24 cellular contexts compared by ENCODE assay signal in the genomic region with DNA sequence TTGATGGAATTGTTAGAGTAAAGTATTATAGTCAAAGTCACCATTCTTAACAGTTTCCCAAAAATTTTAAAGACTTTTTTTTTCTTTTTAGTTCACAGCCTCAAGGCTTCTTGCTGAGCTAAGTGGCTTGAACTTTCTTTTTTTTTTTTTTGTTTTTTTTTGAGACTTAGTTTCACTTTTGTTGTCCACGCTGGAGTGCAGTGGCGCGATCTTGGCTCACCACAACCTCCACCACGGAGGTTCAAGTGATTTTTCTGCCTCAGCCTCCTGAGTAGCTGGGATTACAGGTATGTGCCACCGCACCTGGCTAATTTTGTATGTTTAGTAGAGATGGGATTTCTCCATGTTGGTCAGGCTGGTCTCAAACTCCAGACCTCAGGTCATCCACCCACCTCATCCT.
"Had no signal": no experiment of that assay in that cellular context is flagged by ENCODE, and none has a peak within 500 bp of the region (broad histone marks: within the 10 kb centered on the region; RNA-seq: fewer than 3 reads in every experiment).

No MANE protein-coding gene starts in this region.

- H3K9me3 Mint-ChIP-seq: endodermal cell; naive thymus-derived CD8-positive, alpha-beta T cell; stimulated activated effector memory CD8-positive, alpha-beta T cell treated with anti-CD3 and anti-CD28 coated beads, Interleukin-12 subunit alpha, Interleukin-12 subunit beta, amount 100 ng/mL, for 72 hours; stimulated activated naive CD8-positive, alpha-beta T cell treated with anti-CD3 and anti-CD28 coated beads, Interleukin-15, amount 100 ng/mL, for 72 hours had no signal

- H3K36me3 Mint-ChIP-seq: activated naive CD8-positive, alpha-beta T cell; mesothelial cell of epicardium; naive thymus-derived CD8-positive, alpha-beta T cell had no signal

- H3K27me3 ChIP-seq: right lobe of liver had no signal

- H3K4me1 Mint-ChIP-seq: endodermal cell, mesothelial cell of epicardium had no signal

- H3K27ac Mint-ChIP-seq: activated naive CD8-positive, alpha-beta T cell; endodermal cell; mesothelial cell of epicardium; stimulated activated effector memory CD8-positive, alpha-beta T cell treated with anti-CD3 and anti-CD28 coated beads, Interleukin-12 subunit alpha, Interleukin-12 subunit beta, amount 100 ng/mL, for 72 hours; stimulated activated naive CD8-positive, alpha-beta T cell treated with anti-CD3 and anti-CD28 coated beads, Interleukin-15, amount 100 ng/mL, for 72 hours had no signal

- ATAC-seq: gastrocnemius medialis; left ventricle myocardium superior; right lobe of liver; stimulated activated effector memory CD8-positive, alpha-beta T cell treated with anti-CD3 and anti-CD28 coated beads, Interleukin-12 subunit alpha, Interleukin-12 subunit beta, amount 100 ng/mL, for 72 hours; stimulated activated naive CD8-positive, alpha-beta T cell treated with anti-CD3 and anti-CD28 coated beads, Interleukin-15, amount 100 ng/mL, for 72 hours; T-helper 17 cell had no signal

- H3K36me3 ChIP-seq: esophagus squamous epithelium, gastrocnemius medialis, right lobe of liver, tibial artery had no signal

- H3K27ac ChIP-seq: coronary artery, esophagus squamous epithelium, gastrocnemius medialis, parathyroid adenoma, right lobe of liver, skin epidermis, tibial artery had no signal

- H3K4me1 ChIP-seq: parathyroid adenoma had no signal

- H3K4me3 ChIP-seq: coronary artery, esophagus squamous epithelium, gastrocnemius medialis, right lobe of liver, skin epidermis, tibial artery had no signal

- H3K9me3 ChIP-seq: esophagus squamous epithelium, gastrocnemius medialis, right lobe of liver had no signal

- H3K4me3 Mint-ChIP-seq: activated naive CD8-positive, alpha-beta T cell; endodermal cell; mesothelial cell of epicardium; stimulated activated effector memory CD8-positive, alpha-beta T cell treated with anti-CD3 and anti-CD28 coated beads, Interleukin-12 subunit alpha, Interleukin-12 subunit beta, amount 100 ng/mL, for 72 hours; stimulated activated naive CD8-positive, alpha-beta T cell treated with anti-CD3 and anti-CD28 coated beads, Interleukin-15, amount 100 ng/mL, for 72 hours had no signal

- DNase-seq: activated CD4-positive, alpha-beta T cell treated with anti-CD3 and anti-CD28 coated beads for 48 hours; activated CD4-positive, CD25-positive, alpha-beta regulatory T cell; activated gamma-delta T cell treated with Interleukin-2 at 50 U/mL for 16 hours; activated T-cell treated with anti-CD3 and anti-CD28 coated beads for 4 hours; amniotic stem cell; cerebellar nuclear complex; endodermal cell; esophagus squamous epithelium; gastrocnemius medialis; hypothalamus; left ventricle myocardium superior; mammary epithelial cell; naive thymus-derived CD8-positive, alpha-beta T cell; right lobe of liver; stimulated activated CD4-positive, alpha-beta T cell treated with anti-CD3 and anti-CD28 coated beads, Interleukin-1b, Interleukin-23, amount 100 ng/mL, for 48 hours; stimulated activated naive CD8-positive, alpha-beta T cell treated with anti-CD3 and anti-CD28 coated beads, Interleukin-15, amount 100 ng/mL, for 72 hours; T-helper 17 cell; tibial artery had no signal
